In genomic region chr1:1259540-1259939, GRCh38 we compare ENCODE assay signal across 19 cellular contexts. TPM values are rescaled to one million over a fixed set of nuclear protein-coding genes. Genes with fewer than 3 reads are reported as not detected.
DNase-seq lines count a peak whose midpoint lies in the region; ATAC-seq and TF ChIP-seq lines count a peak whose summit lies in the region.
"Had no signal": no experiment of that assay in that cellular context is flagged by ENCODE, and none has a peak within 500 bp of the region (broad histone marks: within the 10 kb centered on the region; RNA-seq: fewer than 3 reads in every experiment).

No MANE protein-coding gene starts in this region.

- H3K9me3 Mint-ChIP-seq in Caco-2 (ENCODE audit: unreplicated experiment): no peaks in the 10 kb centered on the region
- no peaks in the 10 kb centered on the region for H3K9me3 Mint-ChIP-seq in activated CD8-positive, alpha-beta T cell treated with anti-CD3 and anti-CD28 coated beads, Interleukin-2, amount 10 ng/mL, durations not matched to agents 7 days and 5 days (ENCODE audit: insufficient read depth)
- H3K9me3 Mint-ChIP-seq in memory B cell: no peaks in the 10 kb centered on the region
- H3K9me3 Mint-ChIP-seq: activated CD4-positive, alpha-beta memory T cell treated with anti-CD3 and anti-CD28 coated beads, Interleukin-2, amount 10 ng/mL, durations not matched to agents 7 days and 5 days; mesothelial cell of epicardium; nephron had no signal

- peaks cover 84% of the 10 kb centered on the region for H3K36me3 Mint-ChIP-seq in Caco-2 (ENCODE audit: insufficient read depth, unreplicated experiment)
- peaks cover 54% of the 10 kb centered on the region for H3K36me3 Mint-ChIP-seq in activated CD8-positive, alpha-beta T cell treated with anti-CD3 and anti-CD28 coated beads, Interleukin-2, amount 10 ng/mL, durations not matched to agents 7 days and 5 days (ENCODE audit: low read depth)
- H3K36me3 Mint-ChIP-seq in memory B cell: peaks cover 26% of the 10 kb centered on the region

- no TSS peak for BruUV-seq in Caco-2 (replicated peaks; lab: Mats Ljungman, UMichigan)

- peak overlapping the region; percentile 80 for H3K4me2 ChIP-seq in BLaER1
- H3K4me2 ChIP-seq: PC-9 had no signal

- H3K27me3 Mint-ChIP-seq in Caco-2 (ENCODE audit: insufficient read depth, unreplicated experiment) (no peaks in the 10 kb centered on the region), memory B cell (no peaks in the 10 kb centered on the region)
- no peaks in the 10 kb centered on the region for H3K27me3 Mint-ChIP-seq in activated CD8-positive, alpha-beta T cell treated with anti-CD3 and anti-CD28 coated beads, Interleukin-2, amount 10 ng/mL, durations not matched to agents 7 days and 5 days (ENCODE audit: low read depth)
- H3K27me3 Mint-ChIP-seq: activated CD4-positive, alpha-beta memory T cell treated with anti-CD3 and anti-CD28 coated beads, Interleukin-2, amount 10 ng/mL, durations not matched to agents 7 days and 5 days had no signal

- H3K27ac ChIP-seq in BLaER1: peak overlapping the region; percentile 65
- H3K27ac ChIP-seq: C4-2B, PC-9, right lobe of liver had no signal

- POLR2A ChIA-PET in Caco-2 (lab: Charles Lee): no interaction called here
- POLR2A ChIA-PET in activated CD8-positive, alpha-beta T cell treated with anti-CD3 and anti-CD28 coated beads, Interleukin-2, amount 10 ng/mL, durations not matched to agents 7 days and 5 days (lab: Charles Lee): no interaction called here

- intact Hi-C loops in Caco-2 (cut with micrococcal nuclease; ENCODE audit: unreplicated experiment): no loop called here

- H3K4me3 ChIP-seq in BLaER1 (no peak overlapping the region), Caco-2 (ENCODE audit: low read depth, low read length) (no peak overlapping the region)
- H3K4me3 ChIP-seq: PC-9, right lobe of liver had no signal

- H3K9ac ChIP-seq in BLaER1: peak overlapping the region; percentile 59

- H3K9me3 ChIP-seq in BLaER1: no peaks in the 10 kb centered on the region; the same call in 1 of the 2 replicates
- no peaks in the 10 kb centered on the region for H3K9me3 ChIP-seq in Caco-2
- H3K9me3 ChIP-seq: right lobe of liver had no signal

- no peak for DNase-seq in Caco-2
- no peak for DNase-seq in activated CD8-positive, alpha-beta T cell treated with anti-CD3 and anti-CD28 coated beads, Interleukin-2, amount 10 ng/mL, durations not matched to agents 7 days and 5 days
- DNase-seq in memory B cell (ENCODE audit: low spot score in 2 of 2): no peak
- DNase-seq in NCI-H128 (lab: John Stamatoyannopoulos, UW; ENCODE audit: unreplicated experiment): no peak
- DNase-seq in NCI-H187 treated with DMSO at 0.1 percent for 48 hours (lab: John Stamatoyannopoulos, UW): no peak
- no peak for DNase-seq in AG20443 (ENCODE audit: low spot score)
- DNase-seq: activated CD4-positive, alpha-beta memory T cell treated with anti-CD3 and anti-CD28 coated beads, Interleukin-2, amount 10 ng/mL, durations not matched to agents 7 days and 5 days; activated CD4-positive, CD25-positive, alpha-beta regulatory T cell; PC-9; right lobe of liver; SHP77 treated with DMSO at 0.1 percent for 48 hours; stimulated activated CD4-positive, alpha-beta T cell treated with anti-CD3 and anti-CD28 coated beads, Interleukin-4, amount 100 ng/mL, for 1 hour had no signal

- H3K4me3 Mint-ChIP-seq in Caco-2 (ENCODE audit: unreplicated experiment): peak overlapping the region; percentile 8
- H3K4me3 Mint-ChIP-seq in activated CD8-positive, alpha-beta T cell treated with anti-CD3 and anti-CD28 coated beads, Interleukin-2, amount 10 ng/mL, durations not matched to agents 7 days and 5 days: no peak overlapping the region
- H3K4me3 Mint-ChIP-seq in memory B cell: no peak overlapping the region
- H3K4me3 Mint-ChIP-seq: activated CD4-positive, alpha-beta memory T cell treated with anti-CD3 and anti-CD28 coated beads, Interleukin-2, amount 10 ng/mL, durations not matched to agents 7 days and 5 days; mesothelial cell of epicardium; nephron had no signal

- peaks cover 90% of the 10 kb centered on the region for H4K20me1 ChIP-seq in BLaER1

- H3K27ac Mint-ChIP-seq in Caco-2 (ENCODE audit: unreplicated experiment): no peak overlapping the region
- peak overlapping the region; percentile 19 for H3K27ac Mint-ChIP-seq in activated CD8-positive, alpha-beta T cell treated with anti-CD3 and anti-CD28 coated beads, Interleukin-2, amount 10 ng/mL, durations not matched to agents 7 days and 5 days
- H3K27ac Mint-ChIP-seq in memory B cell: peak overlapping the region; percentile 80
- H3K27ac Mint-ChIP-seq: mesothelial cell of epicardium, nephron had no signal

- H3K36me3 ChIP-seq in BLaER1 (peaks cover 63% of the 10 kb centered on the region), Caco-2 (ENCODE audit: control insufficient read depth, insufficient read depth, low read length) (peaks cover 1% of the 10 kb centered on the region; the same call in 1 of the 2 replicates)

- no peaks in the 10 kb centered on the region for H3K27me3 ChIP-seq in BLaER1
- no peaks in the 10 kb centered on the region for H3K27me3 ChIP-seq in Caco-2 (replicated peaks; ENCODE audit: control insufficient read depth, insufficient read depth, low read length)
- H3K27me3 ChIP-seq: right lobe of liver had no signal

- H3K4me1 ChIP-seq in BLaER1: peaks cover 88% of the 10 kb centered on the region
- no peaks in the 10 kb centered on the region for H3K4me1 ChIP-seq in Caco-2
- H3K4me1 ChIP-seq: right lobe of liver had no signal

- CTCF ChIA-PET in Caco-2 (lab: Charles Lee): no interaction called here
- CTCF ChIA-PET in activated CD8-positive, alpha-beta T cell treated with anti-CD3 and anti-CD28 coated beads, Interleukin-2, amount 10 ng/mL, durations not matched to agents 7 days and 5 days (lab: Charles Lee): no interaction called here

- ATAC-seq in activated CD8-positive, alpha-beta T cell treated with anti-CD3 and anti-CD28 coated beads, Interleukin-2, amount 10 ng/mL, durations not matched to agents 7 days and 5 days: no peak
- ATAC-seq in memory B cell (ENCODE audit: low read depth): no peak
- ATAC-seq in HG02610 (IDR thresholded peaks at IDR 0.05; ENCODE audit: unreplicated experiment): no peak
- ATAC-seq: right lobe of liver had no signal

- H3K4me1 Mint-ChIP-seq in Caco-2 (ENCODE audit: low read depth, unreplicated experiment) (no peaks in the 10 kb centered on the region), memory B cell (peaks cover 16% of the 10 kb centered on the region)
- peaks cover 9% of the 10 kb centered on the region for H3K4me1 Mint-ChIP-seq in activated CD8-positive, alpha-beta T cell treated with anti-CD3 and anti-CD28 coated beads, Interleukin-2, amount 10 ng/mL, durations not matched to agents 7 days and 5 days (ENCODE audit: low read depth)
- H3K4me1 Mint-ChIP-seq: mesothelial cell of epicardium, nephron had no signal

- no peak for TF ChIP-seq CTCF in Caco-2 (IDR thresholded peaks at IDR 0.05; ENCODE audit: insufficient read depth in 1 of 2, low read depth in 1 of 2, low read length in 1 of 2, severe bottlenecking in 1 of 2, unreplicated experiment in 1 of 2)

RNA-seq across cellular contexts. Expression of gene C1QTNF12, which starts 13.0 kb away (rescaled TPM):
- 3.4 and 3.7 TPM in 2 replicates for total RNA-seq in Caco-2 (2022)
- total RNA-seq in activated CD8-positive, alpha-beta T cell treated with anti-CD3 and anti-CD28 coated beads, Interleukin-2, amount 10 ng/mL, durations not matched to agents 7 days and 5 days: 1 to 10 TPM; 1.8 to 2.2 TPM
- total RNA-seq: Daoy, NCI-H460 had no signal

RNA-seq across cellular contexts. Expression of gene UBE2J2, which starts 14.1 kb away (rescaled TPM):
- 57.2 and 62.7 TPM in 2 replicates for total RNA-seq in Caco-2 (2022)
- total RNA-seq in activated CD8-positive, alpha-beta T cell treated with anti-CD3 and anti-CD28 coated beads, Interleukin-2, amount 10 ng/mL, durations not matched to agents 7 days and 5 days: 10 to 100 TPM; 62.3 to 67.5 TPM

RNA-seq across cellular contexts. Expression of gene SCNN1D, which starts 20.7 kb away (rescaled TPM):
- 1.0 and 2.8 TPM in 2 replicates for total RNA-seq in Caco-2 (2022)
- total RNA-seq in activated CD8-positive, alpha-beta T cell treated with anti-CD3 and anti-CD28 coated beads, Interleukin-2, amount 10 ng/mL, durations not matched to agents 7 days and 5 days: 1 to 10 TPM; 3.4 to 3.6 TPM

RNA-seq across cellular contexts. Expression of gene B3GALT6, which starts 27.5 kb away (rescaled TPM):
- total RNA-seq in Caco-2 (2022): 24.8 and 25.3 TPM in 2 replicates
- 10 to 100 TPM; 21.2 to 22.4 TPM for total RNA-seq in activated CD8-positive, alpha-beta T cell treated with anti-CD3 and anti-CD28 coated beads, Interleukin-2, amount 10 ng/mL, durations not matched to agents 7 days and 5 days

RNA-seq across cellular contexts. Expression of gene SDF4, which starts 27.7 kb away (rescaled TPM):
- total RNA-seq in Caco-2 (2022): 138 and 140 TPM in 2 replicates
- total RNA-seq in activated CD8-positive, alpha-beta T cell treated with anti-CD3 and anti-CD28 coated beads, Interleukin-2, amount 10 ng/mL, durations not matched to agents 7 days and 5 days: 10 to 100 TPM; 96.9 to 99.3 TPM
